Comparison of ENCODE assay signal across 18 cellular contexts in genomic region chr11:71203681-71204080, GRCh38. TPM values are rescaled to one million over a fixed set of nuclear protein-coding genes. Genes with fewer than 3 reads are reported as not detected.
DNase-seq lines count a peak whose midpoint lies in the region; ATAC-seq and TF ChIP-seq lines count a peak whose summit lies in the region.
"Had no signal": no experiment of that assay in that cellular context is flagged by ENCODE, and none has a peak within 500 bp of the region (broad histone marks: within the 10 kb centered on the region; RNA-seq: fewer than 3 reads in every experiment).

No MANE protein-coding gene starts in this region.

- ATAC-seq in Right ventricle myocardium inferior = no peak
- no peak for ATAC-seq in heart left ventricle
- ATAC-seq in lower lobe of right lung = no peak
- no peak for ATAC-seq in HG02798 (IDR thresholded peaks at IDR 0.05; ENCODE audit: poor library complexity, unreplicated experiment)

- H3K4me3 ChIP-seq in heart left ventricle = no peak overlapping the region
- H3K4me3 ChIP-seq in lower lobe of right lung = no peak overlapping the region
- H3K4me3 ChIP-seq in spleen = no peak overlapping the region

- H3K27me3 ChIP-seq in heart left ventricle (peaks cover 0 to 19% (median 0%) of the 10 kb centered on the region in 9 donors), lower lobe of right lung (ENCODE audit: low read depth) (no peaks in the 10 kb centered on the region), spleen (replicated peaks in 1 of 7) (peaks cover 0 to 55% (median 0%) of the 10 kb centered on the region in 7 donors)

- DNase-seq in Right ventricle myocardium inferior (ENCODE audit: missing footprints) (peak; percentile 20), heart left ventricle (no peak), lower lobe of right lung (peak; percentile 22), spleen (peak; percentile 37), NCI-H187 treated with DMSO at 0.1 percent for 48 hours (lab: John Stamatoyannopoulos, UW) (no peak), retina (no peak)
- DNase-seq: C1 segment of cervical spinal cord; CD4-positive, alpha-beta memory T cell; DMS153; DMS79 treated with DMSO at 0.1 percent for 48 hours; GDM1; HCEC 1CT; HFFc6 had no signal

- H3K4me1 ChIP-seq in heart left ventricle (no peaks in the 10 kb centered on the region), lower lobe of right lung (peaks cover 19% of the 10 kb centered on the region), spleen (no peaks in the 10 kb centered on the region)

- no peak for TF ChIP-seq CTCF in heart left ventricle (IDR thresholded peaks at IDR 0.05)
- no peak for TF ChIP-seq CTCF in VCaP (conservative IDR thresholded peaks at IDR 0.05)
- TF ChIP-seq CTCF in lower lobe of right lung (IDR thresholded peaks at IDR 0.05) = no peak
- no peak for TF ChIP-seq CTCF in spleen (IDR thresholded peaks at IDR 0.05 in 8 of 11, conservative IDR thresholded peaks at IDR 0.05 in 3 of 11)

- TF ChIP-seq POLR2A in heart left ventricle (IDR thresholded peaks at IDR 0.05) = no peak
- no peak for TF ChIP-seq POLR2A in spleen (IDR thresholded peaks at IDR 0.05)

- no peaks in the 10 kb centered on the region for H3K9me3 ChIP-seq in heart left ventricle
- H3K9me3 ChIP-seq in lower lobe of right lung = no peaks in the 10 kb centered on the region
- peaks cover 0 to 7% (median 2%) of the 10 kb centered on the region in 8 donors for H3K9me3 ChIP-seq in spleen

- WGBS in heart left ventricle, 4 donors = 81 to 87% (median 85%) methylated on average over 6 to 11 of the region's 11 CpGs
- WGBS in spleen, 5 donors = 77 to 86% (median 82%) methylated on average over 11 of the region's 11 CpGs

- H3K36me3 ChIP-seq in heart left ventricle (no peaks in the 10 kb centered on the region), lower lobe of right lung (no peaks in the 10 kb centered on the region), spleen (no peaks in the 10 kb centered on the region)

- H3K27ac ChIP-seq in heart left ventricle = no peak overlapping the region
- H3K27ac ChIP-seq in VCaP = peak overlapping the region; percentile 95; the same call in 1 of the 2 replicates
- no peak overlapping the region for H3K27ac ChIP-seq in lower lobe of right lung
- H3K27ac ChIP-seq in spleen = no peak overlapping the region
- H3K27ac ChIP-seq: 22Rv1, HL-60 had no signal

- intact Hi-C loops in Right ventricle myocardium inferior (cut with DNase I) = no loop called here
- intact Hi-C loops in heart left ventricle (cut with DNase I) = no loop called here
- intact Hi-C loops in lower lobe of right lung (cut with DNase I) = no loop called here
- intact Hi-C loops in spleen (cut with DNase I; ENCODE audit: low total_unique reads) = no loop called here

RNA-seq across cellular contexts. Expression of gene SHANK2, which starts 48.7 kb away (rescaled TPM):
- total RNA-seq in Right ventricle myocardium inferior = 0.03 TPM
- 1 to 10 TPM in 1 of 9 donors, under 1 TPM in 3, not detected in 5; 0.29 to 1.5 (median 0.41) TPM for total RNA-seq in heart left ventricle
- under 1 TPM; under 0.01 to 0.04 TPM for polyA plus RNA-seq in heart left ventricle
- 59.8 TPM for total RNA-seq in lower lobe of right lung
- 10 to 100 TPM in 5 of 7 donors, 1 to 10 TPM in 2; 5.7 to 23.8 (median 12.1) TPM for total RNA-seq in spleen
- polyA plus RNA-seq in spleen = 1 to 10 TPM in 1 of 3 donors, under 1 TPM in 2; 0.30 to 1.4 (median 0.61) TPM
- total RNA-seq: CD4-positive, alpha-beta memory T cell; H4 had no signal
- polyA plus RNA-seq: CD4-positive, alpha-beta memory T cell had no signal

Comparison
In these comparisons a context has a peak if more than half of its experiments do, and no peak if none do; other contexts are left out.
1. DNase-seq: peak in Right ventricle myocardium inferior (single experiment), lower lobe of right lung (single experiment) and spleen (single experiment); none in heart left ventricle (0 of 5), NCI-H187 treated with DMSO at 0.1 percent for 48 hours (single experiment) and retina (single experiment).